ENCODE assay signal across 8 cellular contexts in genomic region chr20:63955846-63956663, GRCh38. TPM values are rescaled to one million over a fixed set of nuclear protein-coding genes. Genes with fewer than 3 reads are reported as not detected.
DNase-seq lines count a peak whose midpoint lies in the region; ATAC-seq and TF ChIP-seq lines count a peak whose summit lies in the region.

Gene UCKL1, minus strand, starts transcription at chr20:63956416. Its CDS starts 44 bp downstream, at chr20:63956372.

- ATAC-seq in GM18511 (IDR thresholded peaks at IDR 0.05; ENCODE audit: unreplicated experiment) (peak; percentile 76), HG03025 (IDR thresholded peaks at IDR 0.05; ENCODE audit: low FRiP score, unreplicated experiment) (peak; percentile 54)
- peak; percentile 82 to 84 for ATAC-seq in activated CD4-positive, CD25-positive, alpha-beta regulatory T cell treated with anti-CD3 and anti-CD28 coated beads, Interleukin-2, amount 50 U/mL, for 24 hours

- peak; percentile 72 for DNase-seq in A172 (ENCODE audit: low spot score)
- peak; percentile 93 for DNase-seq in NCI-H2171 treated with DMSO at 0.1 percent for 48 hours (lab: John Stamatoyannopoulos, UW)
- DNase-seq in cerebellum (ENCODE audit: low spot score): peak; percentile 95
- no peak for DNase-seq in kidney epithelial cell (ENCODE audit: low read depth)
- peak; percentile 92 for DNase-seq in stimulated activated CD4-positive, alpha-beta T cell treated with anti-CD3 and anti-CD28 coated beads, Interleukin-15, amount 100 ng/mL, for 24 hours

- H3K4me3 ChIP-seq in kidney epithelial cell (ENCODE audit: low read depth, low read length): peak within 1 kb of the TSS; percentile 100

- H3K27me3 ChIP-seq in kidney epithelial cell (ENCODE audit: control insufficient read depth, insufficient read depth, low read length): no peaks in the 10 kb centered on the region

- TF ChIP-seq CTCF in kidney epithelial cell (IDR thresholded peaks at IDR 0.05; ENCODE audit: insufficient read depth, low read length, poor library complexity, severe bottlenecking): no peak

- H3K36me3 ChIP-seq in kidney epithelial cell (ENCODE audit: control insufficient read depth, insufficient read depth, low read length): peaks cover 1% of the 10 kb centered on the region

RNA-seq across cellular contexts. Expression of gene UCKL1, which starts in this region (rescaled TPM):
- 27.2 and 27.6 TPM in 2 replicates for total RNA-seq in A172 (2014; rRNA removed; shearing (Covaris generic))
- 20.7 TPM for total RNA-seq in cerebellum
- total RNA-seq in kidney epithelial cell: 19.6 and 25.6 TPM in 2 replicates
